Comparison of ENCODE assay signal across 1 cellular context in genomic region chr7:139679731-139680594, GRCh38.
TF ChIP-seq lines count a peak whose summit lies in the region.

No MANE protein-coding gene starts in this region.

TF ChIP-seq in IMR-90, 13 proteins besides CTCF, POLR2A, EP300 and RAD21:
- TF ChIP-seq CEBPB (IDR thresholded peaks at IDR 0.05; ENCODE audit: low read depth, low read length) (peak; percentile 11; the same call in 1 of the 2 replicates), ELK1 (IDR thresholded peaks at IDR 0.05; ENCODE audit: borderline replicate concordance, low read depth, low read length) (no peak), RFX5 (IDR thresholded peaks at IDR 0.05; ENCODE audit: low read depth, low read length) (no peak), BHLHE40 (IDR thresholded peaks at IDR 0.05; ENCODE audit: low read depth, low read length) (peak; percentile 82), FOS (IDR thresholded peaks at IDR 0.05; ENCODE audit: low read depth, low read length) (no peak), MAZ (IDR thresholded peaks at IDR 0.05; ENCODE audit: borderline replicate concordance, low read depth, low read length) (0 out of 2 replicates have a peak, but pooled peaks have one; percentile 38), CHD1 (IDR thresholded peaks at IDR 0.05; ENCODE audit: low read depth, low read length) (no peak), MXI1 (IDR thresholded peaks at IDR 0.05; ENCODE audit: borderline replicate concordance, low read depth, low read length) (peak; percentile 19; the same call in 1 of the 2 replicates), NFE2L2 (IDR thresholded peaks at IDR 0.05; ENCODE audit: low read depth, low read length) (no peak), RCOR1 (IDR thresholded peaks at IDR 0.05; ENCODE audit: insufficient replicate concordance, low read length) (no peak), MAFK (IDR thresholded peaks at IDR 0.05; ENCODE audit: low read depth, low read length) (no peak)
- TF ChIP-seq, protein P1, sequence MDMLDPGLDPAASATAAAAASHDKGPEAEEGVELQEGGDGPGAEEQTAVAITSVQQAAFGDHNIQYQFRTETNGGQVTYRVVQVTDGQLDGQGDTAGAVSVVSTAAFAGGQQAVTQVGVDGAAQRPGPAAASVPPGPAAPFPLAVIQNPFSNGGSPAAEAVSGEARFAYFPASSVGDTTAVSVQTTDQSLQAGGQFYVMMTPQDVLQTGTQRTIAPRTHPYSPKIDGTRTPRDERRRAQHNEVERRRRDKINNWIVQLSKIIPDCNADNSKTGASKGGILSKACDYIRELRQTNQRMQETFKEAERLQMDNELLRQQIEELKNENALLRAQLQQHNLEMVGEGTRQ (IDR thresholded peaks at IDR 0.05; ENCODE audit: low read depth, low read length), result no peak
